Comparison of ENCODE assay signal across 15 cellular contexts in genomic region chr7:44811571-44811970, GRCh38. TPM values are rescaled to one million over a fixed set of nuclear protein-coding genes. Genes with fewer than 3 reads are reported as not detected.
A peak's percentile ranks its signal among the peaks of the same experiment; 100 is the strongest.
DNase-seq lines count a peak whose midpoint lies in the region; ATAC-seq and TF ChIP-seq lines count a peak whose summit lies in the region.
"Had no signal": no experiment of that assay in that cellular context is flagged by ENCODE, and none has a peak within 500 bp of the region (broad histone marks: within the 10 kb centered on the region; RNA-seq: fewer than 3 reads in every experiment).

No MANE protein-coding gene starts in this region.

- TF ChIP-seq POLR2A in HCT116 (IDR thresholded peaks at IDR 0.05; ENCODE audit: borderline replicate concordance, extremely low read depth, insufficient read depth, insufficient read length), result no peak
- no peak for TF ChIP-seq POLR2A in breast epithelium (IDR thresholded peaks at IDR 0.05)

- H2AFZ ChIP-seq in HCT116 (ENCODE audit: low read depth, low read length, poor library complexity, severe bottlenecking), result no peak overlapping the region
- no peak overlapping the region for H2AFZ ChIP-seq in PC-9

- no peak for DNase-seq in HCT116 (ENCODE audit: low read depth, low spot score)
- DNase-seq in PC-9, result no peak
- no peak for DNase-seq in breast epithelium (ENCODE audit: low spot score in 2 of 2)
- DNase-seq in NCI-H2107 treated with DMSO at 0.1 percent for 48 hours (lab: John Stamatoyannopoulos, UW; ENCODE audit: unreplicated experiment), result no peak
- DNase-seq in SW480 (ENCODE audit: low spot score), result no peak
- DNase-seq: Caco-2; CD4-positive, CD25-positive, alpha-beta regulatory T cell; CD8-positive, alpha-beta T cell; DMS153; DND-41; GOT3 had no signal

- H3K9me2 ChIP-seq in HCT116 (ENCODE audit: insufficient read depth) (no peaks in the 10 kb centered on the region), PC-9 (ENCODE audit: insufficient read depth) (no peaks in the 10 kb centered on the region)

- H3K4me2 ChIP-seq in HCT116 (ENCODE audit: low read length) (no peak overlapping the region), PC-9 (peak overlapping the region; percentile 11; the same call in 1 of the 2 replicates)
- H3K4me2 ChIP-seq: BLaER1 had no signal

- RAD21 ChIA-PET in HCT116 (lab: Charles Lee; ENCODE audit: low non-redundant PET in 1 of 2, low total read pairs in 2 of 2, uncharacterized antibody in 2 of 2, unreplicated experiment in 2 of 2), result interaction anchor here in 1 of 2 experiments (0.6 kb wide), 1 partner anchor 74 kb away, joined by 3 read pairs; no protein-coding TSS in a partner anchor

- intact Hi-C loops in HCT116 (cut with micrococcal nuclease) (no loop called here), PC-9 (cut with micrococcal nuclease; ENCODE audit: unreplicated experiment) (no loop called here), breast epithelium (cut with DNase I; ENCODE audit: low total_unique reads) (no loop called here)

- H3K79me2 ChIP-seq in HCT116 (ENCODE audit: insufficient read depth, low read length) (no peaks in the 10 kb centered on the region), PC-9 (ENCODE audit: low read depth) (no peaks in the 10 kb centered on the region)

- H3K9me3 ChIP-seq in HCT116 (ENCODE audit: control insufficient read depth in 1 of 2, insufficient read depth in 1 of 2, low read depth in 1 of 2, low read length in 2 of 2) (no peaks in the 10 kb centered on the region), PC-9 (ENCODE audit: insufficient read depth, low read depth) (no peaks in the 10 kb centered on the region), breast epithelium (no peaks in the 10 kb centered on the region)
- H3K9me3 ChIP-seq: BLaER1, Caco-2, HAP-1 had no signal

- no peak for TF ChIP-seq RAD21 in HCT116 (IDR thresholded peaks at IDR 0.05; ENCODE audit: low read depth)

- H3K4me3 ChIP-seq in HCT116 (replicated peaks in 1 of 2; ENCODE audit: low read depth in 1 of 2, low read length in 2 of 2), result no peak overlapping the region
- no peak overlapping the region for H3K4me3 ChIP-seq in PC-9
- H3K4me3 ChIP-seq in breast epithelium, result no peak overlapping the region
- H3K4me3 ChIP-seq: BLaER1, HAP-1 had no signal

- no peak overlapping the region for H3K9ac ChIP-seq in HCT116 (ENCODE audit: low read length)
- H3K9ac ChIP-seq: BLaER1 had no signal

- H3K27ac ChIP-seq in 22Rv1, result peak overlapping the region; percentile 19
- H3K27ac ChIP-seq in HCT116 (ENCODE audit: low read depth, low read length), result peak overlapping the region; percentile 41; the same call in 1 of the 2 replicates
- 0 out of 2 replicates have a peak overlapping the region, but pooled peaks have one; percentile 2 for H3K27ac ChIP-seq in PC-9
- H3K27ac ChIP-seq in breast epithelium, result no peak overlapping the region
- H3K27ac ChIP-seq: BLaER1, C4-2B had no signal

- no peak for ATAC-seq in HCT116
- ATAC-seq: CD8-positive, alpha-beta T cell had no signal

- TF ChIP-seq CTCF in 22Rv1 (IDR thresholded peaks at IDR 0.05), result no peak
- no peak for TF ChIP-seq CTCF in HCT116 (IDR thresholded peaks at IDR 0.05 in 2 of 3, conservative IDR thresholded peaks at IDR 0.05 in 1 of 3; ENCODE audit: borderline replicate concordance in 1 of 3, insufficient read depth in 1 of 3, low read depth in 2 of 3, low read length in 2 of 3)
- no peak for TF ChIP-seq CTCF in PC-9 (conservative IDR thresholded peaks at IDR 0.05)
- TF ChIP-seq CTCF in breast epithelium (IDR thresholded peaks at IDR 0.05), result no peak

- H3K4me1 ChIP-seq in HCT116 (ENCODE audit: control insufficient read depth in 1 of 2, insufficient read depth in 2 of 2, low read length in 2 of 2), result peaks cover 12 to 15% of the 10 kb centered on the region in 2 experiments
- peaks cover 16% of the 10 kb centered on the region for H3K4me1 ChIP-seq in PC-9 (replicated peaks; ENCODE audit: insufficient read depth)
- H3K4me1 ChIP-seq in breast epithelium, result no peaks in the 10 kb centered on the region
- H3K4me1 ChIP-seq: BLaER1, Caco-2, HAP-1 had no signal

- BruUV-seq in HCT116 (replicated peaks; lab: Mats Ljungman, UMichigan) (no TSS peak), PC-9 (replicated peaks; lab: Mats Ljungman, UMichigan) (no TSS peak)

- H4K20me1 ChIP-seq in HCT116 (ENCODE audit: insufficient read depth) (no peaks in the 10 kb centered on the region), PC-9 (ENCODE audit: insufficient read depth) (no peaks in the 10 kb centered on the region)
- H4K20me1 ChIP-seq: BLaER1 had no signal

- POLR2A ChIA-PET in HCT116 (lab: Charles Lee) (no interaction called here), PC-9 (lab: Charles Lee; ENCODE audit: unreplicated experiment) (interaction anchor here (0.7 kb wide), 1 partner anchor 71 kb away, joined by 7 read pairs; no protein-coding TSS in a partner anchor)

- peaks cover 36% of the 10 kb centered on the region for H3F3A ChIP-seq in PC-9 (ENCODE audit: insufficient read depth, low read depth)

- CTCF ChIA-PET in HCT116 (lab: Charles Lee) (interaction anchor here (1.4 kb wide), 1 partner anchor 324 kb away, joined by 3 read pairs; no protein-coding TSS in a partner anchor), PC-9 (lab: Charles Lee) (no interaction called here)

- no peaks in the 10 kb centered on the region for H3K27me3 ChIP-seq in HCT116 (ENCODE audit: insufficient read depth, low read length)
- H3K27me3 ChIP-seq in PC-9 (ENCODE audit: insufficient read depth, low read depth), result no peaks in the 10 kb centered on the region
- H3K27me3 ChIP-seq in breast epithelium, result no peaks in the 10 kb centered on the region
- H3K27me3 ChIP-seq: BLaER1 had no signal

- no peaks in the 10 kb centered on the region for H3K36me3 ChIP-seq in HCT116 (ENCODE audit: control insufficient read depth in 1 of 2, insufficient read depth in 2 of 2, low read length in 2 of 2)
- no peaks in the 10 kb centered on the region for H3K36me3 ChIP-seq in PC-9 (ENCODE audit: low read depth)
- no peaks in the 10 kb centered on the region for H3K36me3 ChIP-seq in breast epithelium
- H3K36me3 ChIP-seq: BLaER1, HAP-1 had no signal

TF ChIP-seq in HCT116, 20 proteins besides CTCF, POLR2A, EP300 and RAD21:
- TF ChIP-seq TCF7L2 (IDR thresholded peaks at IDR 0.05; ENCODE audit: borderline replicate concordance, extremely low read depth, insufficient read depth, insufficient read length) (no peak), JUND (IDR thresholded peaks at IDR 0.05) (no peak), ZFX (IDR thresholded peaks at IDR 0.05) (no peak)
TF ChIP-seq in HCT116: peak in this region for 0.

RNA-seq across cellular contexts. Expression of gene PPIA, which starts 15.1 kb away (rescaled TPM):
- 2,836 TPM for total RNA-seq in HCT116 (2021; ENCODE audit: unreplicated experiment)
- polyA plus RNA-seq in HCT116 (2012), result 2,295 and 3,307 TPM in 2 replicates
- 2,776 and 3,599 TPM in 2 replicates for total RNA-seq in PC-9 (2021)
- total RNA-seq in breast epithelium, result 1,000 to 10,000 TPM; 1,127 to 1,313 (median 1,259) TPM

RNA-seq across cellular contexts. Expression of gene H2AZ2, which starts 36.3 kb away (rescaled TPM):
- total RNA-seq in HCT116 (2021; ENCODE audit: unreplicated experiment) (226 TPM), PC-9 (2021) (334 and 354 TPM in 2 replicates), breast epithelium (100 to 1,000 TPM; 110 to 140 (median 115) TPM)
- 228 and 244 TPM in 2 replicates for polyA plus RNA-seq in HCT116 (2012)

Comparison
In these comparisons a context has a peak if more than half of its experiments do, and no peak if none do; other contexts are left out.
1. H3K27ac ChIP-seq: peak in 22Rv1 (single experiment), HCT116 (single experiment) and PC-9 (single experiment); none in breast epithelium (0 of 2).